2 cellular contexts compared by ENCODE assay signal in genomic region chr7:120615703-120616102, GRCh38.
TF ChIP-seq lines count a peak whose summit lies in the region.

No MANE protein-coding gene starts in this region.

TF ChIP-seq in GM23338, 12 proteins besides CTCF, POLR2A, EP300 and RAD21 (continued from another document):
- TF ChIP-seq, protein P1, sequence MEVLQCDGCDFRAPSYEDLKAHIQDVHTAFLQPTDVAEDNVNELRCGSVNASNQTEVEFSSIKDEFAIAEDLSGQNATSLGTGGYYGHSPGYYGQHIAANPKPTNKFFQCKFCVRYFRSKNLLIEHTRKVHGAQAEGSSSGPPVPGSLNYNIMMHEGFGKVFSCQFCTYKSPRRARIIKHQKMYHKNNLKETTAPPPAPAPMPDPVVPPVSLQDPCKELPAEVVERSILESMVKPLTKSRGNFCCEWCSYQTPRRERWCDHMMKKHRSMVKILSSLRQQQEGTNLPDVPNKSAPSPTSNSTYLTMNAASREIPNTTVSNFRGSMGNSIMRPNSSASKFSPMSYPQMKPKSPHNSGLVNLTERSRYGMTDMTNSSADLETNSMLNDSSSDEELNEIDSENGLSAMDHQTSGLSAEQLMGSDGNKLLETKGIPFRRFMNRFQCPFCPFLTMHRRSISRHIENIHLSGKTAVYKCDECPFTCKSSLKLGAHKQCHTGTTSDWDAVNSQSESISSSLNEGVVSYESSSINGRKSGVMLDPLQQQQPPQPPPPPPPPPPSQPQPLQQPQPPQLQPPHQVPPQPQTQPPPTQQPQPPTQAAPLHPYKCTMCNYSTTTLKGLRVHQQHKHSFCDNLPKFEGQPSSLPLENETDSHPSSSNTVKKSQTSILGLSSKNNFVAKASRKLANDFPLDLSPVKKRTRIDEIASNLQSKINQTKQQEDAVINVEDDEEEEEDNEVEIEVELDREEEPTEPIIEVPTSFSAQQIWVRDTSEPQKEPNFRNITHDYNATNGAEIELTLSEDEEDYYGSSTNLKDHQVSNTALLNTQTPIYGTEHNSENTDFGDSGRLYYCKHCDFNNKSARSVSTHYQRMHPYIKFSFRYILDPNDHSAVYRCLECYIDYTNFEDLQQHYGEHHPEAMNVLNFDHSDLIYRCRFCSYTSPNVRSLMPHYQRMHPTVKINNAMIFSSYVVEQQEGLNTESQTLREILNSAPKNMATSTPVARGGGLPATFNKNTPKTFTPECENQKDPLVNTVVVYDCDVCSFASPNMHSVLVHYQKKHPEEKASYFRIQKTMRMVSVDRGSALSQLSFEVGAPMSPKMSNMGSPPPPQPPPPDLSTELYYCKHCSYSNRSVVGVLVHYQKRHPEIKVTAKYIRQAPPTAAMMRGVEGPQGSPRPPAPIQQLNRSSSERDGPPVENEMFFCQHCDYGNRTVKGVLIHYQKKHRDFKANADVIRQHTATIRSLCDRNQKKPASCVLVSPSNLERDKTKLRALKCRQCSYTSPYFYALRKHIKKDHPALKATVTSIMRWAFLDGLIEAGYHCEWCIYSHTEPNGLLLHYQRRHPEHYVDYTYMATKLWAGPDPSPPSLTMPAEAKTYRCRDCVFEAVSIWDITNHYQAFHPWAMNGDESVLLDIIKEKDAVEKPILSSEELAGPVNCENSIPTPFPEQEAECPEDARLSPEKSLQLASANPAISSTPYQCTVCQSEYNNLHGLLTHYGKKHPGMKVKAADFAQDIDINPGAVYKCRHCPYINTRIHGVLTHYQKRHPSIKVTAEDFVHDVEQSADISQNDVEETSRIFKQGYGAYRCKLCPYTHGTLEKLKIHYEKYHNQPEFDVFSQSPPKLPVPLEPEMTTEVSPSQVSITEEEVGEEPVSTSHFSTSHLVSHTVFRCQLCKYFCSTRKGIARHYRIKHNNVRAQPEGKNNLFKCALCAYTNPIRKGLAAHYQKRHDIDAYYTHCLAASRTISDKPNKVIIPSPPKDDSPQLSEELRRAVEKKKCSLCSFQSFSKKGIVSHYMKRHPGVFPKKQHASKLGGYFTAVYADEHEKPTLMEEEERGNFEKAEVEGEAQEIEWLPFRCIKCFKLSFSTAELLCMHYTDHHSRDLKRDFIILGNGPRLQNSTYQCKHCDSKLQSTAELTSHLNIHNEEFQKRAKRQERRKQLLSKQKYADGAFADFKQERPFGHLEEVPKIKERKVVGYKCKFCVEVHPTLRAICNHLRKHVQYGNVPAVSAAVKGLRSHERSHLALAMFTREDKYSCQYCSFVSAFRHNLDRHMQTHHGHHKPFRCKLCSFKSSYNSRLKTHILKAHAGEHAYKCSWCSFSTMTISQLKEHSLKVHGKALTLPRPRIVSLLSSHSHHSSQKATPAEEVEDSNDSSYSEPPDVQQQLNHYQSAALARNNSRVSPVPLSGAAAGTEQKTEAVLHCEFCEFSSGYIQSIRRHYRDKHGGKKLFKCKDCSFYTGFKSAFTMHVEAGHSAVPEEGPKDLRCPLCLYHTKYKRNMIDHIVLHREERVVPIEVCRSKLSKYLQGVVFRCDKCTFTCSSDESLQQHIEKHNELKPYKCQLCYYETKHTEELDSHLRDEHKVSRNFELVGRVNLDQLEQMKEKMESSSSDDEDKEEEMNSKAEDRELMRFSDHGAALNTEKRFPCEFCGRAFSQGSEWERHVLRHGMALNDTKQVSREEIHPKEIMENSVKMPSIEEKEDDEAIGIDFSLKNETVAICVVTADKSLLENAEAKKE (CRISPR knock-in tag; IDR thresholded peaks at IDR 0.05) = no peak
- TF ChIP-seq NANOG (IDR thresholded peaks at IDR 0.05; ENCODE audit: borderline replicate concordance) = no peak
- TF ChIP-seq ZNF331 (CRISPR knock-in tag; IDR thresholded peaks at IDR 0.05; ENCODE audit: low read depth) = no peak
- no peak for TF ChIP-seq ZNF114 (CRISPR knock-in tag; IDR thresholded peaks at IDR 0.05)
- TF ChIP-seq JUNB (IDR thresholded peaks at IDR 0.05; ENCODE audit: unreplicated experiment) = no peak
- TF ChIP-seq ETS1 (IDR thresholded peaks at IDR 0.05) = no peak
- TF ChIP-seq EZH2 (IDR thresholded peaks at IDR 0.05; ENCODE audit: low read depth, unreplicated experiment) = no peak
- TF ChIP-seq CREB1 (CRISPR knock-in tag; IDR thresholded peaks at IDR 0.05; ENCODE audit: low read depth) = no peak
- TF ChIP-seq STAT1 (IDR thresholded peaks at IDR 0.05; ENCODE audit: unreplicated experiment) = no peak
- TF ChIP-seq, protein P2, sequence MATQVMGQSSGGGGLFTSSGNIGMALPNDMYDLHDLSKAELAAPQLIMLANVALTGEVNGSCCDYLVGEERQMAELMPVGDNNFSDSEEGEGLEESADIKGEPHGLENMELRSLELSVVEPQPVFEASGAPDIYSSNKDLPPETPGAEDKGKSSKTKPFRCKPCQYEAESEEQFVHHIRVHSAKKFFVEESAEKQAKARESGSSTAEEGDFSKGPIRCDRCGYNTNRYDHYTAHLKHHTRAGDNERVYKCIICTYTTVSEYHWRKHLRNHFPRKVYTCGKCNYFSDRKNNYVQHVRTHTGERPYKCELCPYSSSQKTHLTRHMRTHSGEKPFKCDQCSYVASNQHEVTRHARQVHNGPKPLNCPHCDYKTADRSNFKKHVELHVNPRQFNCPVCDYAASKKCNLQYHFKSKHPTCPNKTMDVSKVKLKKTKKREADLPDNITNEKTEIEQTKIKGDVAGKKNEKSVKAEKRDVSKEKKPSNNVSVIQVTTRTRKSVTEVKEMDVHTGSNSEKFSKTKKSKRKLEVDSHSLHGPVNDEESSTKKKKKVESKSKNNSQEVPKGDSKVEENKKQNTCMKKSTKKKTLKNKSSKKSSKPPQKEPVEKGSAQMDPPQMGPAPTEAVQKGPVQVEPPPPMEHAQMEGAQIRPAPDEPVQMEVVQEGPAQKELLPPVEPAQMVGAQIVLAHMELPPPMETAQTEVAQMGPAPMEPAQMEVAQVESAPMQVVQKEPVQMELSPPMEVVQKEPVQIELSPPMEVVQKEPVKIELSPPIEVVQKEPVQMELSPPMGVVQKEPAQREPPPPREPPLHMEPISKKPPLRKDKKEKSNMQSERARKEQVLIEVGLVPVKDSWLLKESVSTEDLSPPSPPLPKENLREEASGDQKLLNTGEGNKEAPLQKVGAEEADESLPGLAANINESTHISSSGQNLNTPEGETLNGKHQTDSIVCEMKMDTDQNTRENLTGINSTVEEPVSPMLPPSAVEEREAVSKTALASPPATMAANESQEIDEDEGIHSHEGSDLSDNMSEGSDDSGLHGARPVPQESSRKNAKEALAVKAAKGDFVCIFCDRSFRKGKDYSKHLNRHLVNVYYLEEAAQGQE (IDR thresholded peaks at IDR 0.05; ENCODE audit: unreplicated experiment) = no peak
- TF ChIP-seq EZH2phosphoT487 (IDR thresholded peaks at IDR 0.05; ENCODE audit: unreplicated experiment) = no peak

TF ChIP-seq in GM12878, 131 proteins besides CTCF, POLR2A, EP300 and RAD21 (continued from another document and continues in another):
- TF ChIP-seq ZBTB33 (IDR thresholded peaks at IDR 0.05) (no peak), E4F1 (IDR thresholded peaks at IDR 0.05; ENCODE audit: borderline replicate concordance, partially characterized antibody) (no peak), KLF5 (IDR thresholded peaks at IDR 0.05; ENCODE audit: partially characterized antibody) (no peak), RBBP5 (conservative IDR thresholded peaks at IDR 0.05) (no peak), CHD4 (IDR thresholded peaks at IDR 0.05) (no peak), CBX3 (IDR thresholded peaks at IDR 0.05; ENCODE audit: borderline replicate concordance, low read depth) (no peak), NR2C2 (IDR thresholded peaks at IDR 0.05; ENCODE audit: borderline replicate concordance, control insufficient read depth, insufficient read length, low read depth) (no peak), CREM (IDR thresholded peaks at IDR 0.05; ENCODE audit: low read depth) (no peak), ASH2L (IDR thresholded peaks at IDR 0.05; ENCODE audit: borderline replicate concordance, low read depth) (no peak), IRF4 (IDR thresholded peaks at IDR 0.05; ENCODE audit: low read depth, low read length) (no peak), RAD51 (IDR thresholded peaks at IDR 0.05) (no peak), ZNF384 (IDR thresholded peaks at IDR 0.05; ENCODE audit: borderline replicate concordance, low read depth, low read length) (no peak), IKZF2 (IDR thresholded peaks at IDR 0.05) (peak; percentile 56 to 60; a peak in 2 of 4 replicates), RELA (IDR thresholded peaks at IDR 0.05; ENCODE audit: borderline replicate concordance, partially characterized antibody) (no peak), ZZZ3 (IDR thresholded peaks at IDR 0.05; ENCODE audit: control insufficient read depth, insufficient read length, low read depth) (no peak), TCF12 (IDR thresholded peaks at IDR 0.05; ENCODE audit: low read depth, low read length) (no peak), ESRRA (IDR thresholded peaks at IDR 0.05; ENCODE audit: low read length) (no peak), MTA2 (IDR thresholded peaks at IDR 0.05; ENCODE audit: low read depth) (peak; percentile 50; the same call in 1 of the 2 replicates), ETV6 (conservative IDR thresholded peaks at IDR 0.05 in 1 of 2, IDR thresholded peaks at IDR 0.05 in 1 of 2; ENCODE audit: borderline replicate concordance in 1 of 2, low read depth in 1 of 2) (no peak), ATF3 (IDR thresholded peaks at IDR 0.05; ENCODE audit: borderline replicate concordance, extremely low read depth, low read depth, low read length) (no peak), SUPT20H (IDR thresholded peaks at IDR 0.05; ENCODE audit: borderline replicate concordance, control insufficient read depth, low read depth, low read length) (no peak), ZNF207 (IDR thresholded peaks at IDR 0.05; ENCODE audit: borderline replicate concordance) (no peak)
- TF ChIP-seq, protein P3, sequence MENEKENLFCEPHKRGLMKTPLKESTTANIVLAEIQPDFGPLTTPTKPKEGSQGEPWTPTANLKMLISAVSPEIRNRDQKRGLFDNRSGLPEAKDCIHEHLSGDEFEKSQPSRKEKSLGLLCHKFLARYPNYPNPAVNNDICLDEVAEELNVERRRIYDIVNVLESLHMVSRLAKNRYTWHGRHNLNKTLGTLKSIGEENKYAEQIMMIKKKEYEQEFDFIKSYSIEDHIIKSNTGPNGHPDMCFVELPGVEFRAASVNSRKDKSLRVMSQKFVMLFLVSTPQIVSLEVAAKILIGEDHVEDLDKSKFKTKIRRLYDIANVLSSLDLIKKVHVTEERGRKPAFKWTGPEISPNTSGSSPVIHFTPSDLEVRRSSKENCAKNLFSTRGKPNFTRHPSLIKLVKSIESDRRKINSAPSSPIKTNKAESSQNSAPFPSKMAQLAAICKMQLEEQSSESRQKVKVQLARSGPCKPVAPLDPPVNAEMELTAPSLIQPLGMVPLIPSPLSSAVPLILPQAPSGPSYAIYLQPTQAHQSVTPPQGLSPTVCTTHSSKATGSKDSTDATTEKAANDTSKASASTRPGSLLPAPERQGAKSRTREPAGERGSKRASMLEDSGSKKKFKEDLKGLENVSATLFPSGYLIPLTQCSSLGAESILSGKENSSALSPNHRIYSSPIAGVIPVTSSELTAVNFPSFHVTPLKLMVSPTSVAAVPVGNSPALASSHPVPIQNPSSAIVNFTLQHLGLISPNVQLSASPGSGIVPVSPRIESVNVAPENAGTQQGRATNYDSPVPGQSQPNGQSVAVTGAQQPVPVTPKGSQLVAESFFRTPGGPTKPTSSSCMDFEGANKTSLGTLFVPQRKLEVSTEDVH (IDR thresholded peaks at IDR 0.05; ENCODE audit: low read depth, partially characterized antibody) = no peak
- TF ChIP-seq, protein P4, sequence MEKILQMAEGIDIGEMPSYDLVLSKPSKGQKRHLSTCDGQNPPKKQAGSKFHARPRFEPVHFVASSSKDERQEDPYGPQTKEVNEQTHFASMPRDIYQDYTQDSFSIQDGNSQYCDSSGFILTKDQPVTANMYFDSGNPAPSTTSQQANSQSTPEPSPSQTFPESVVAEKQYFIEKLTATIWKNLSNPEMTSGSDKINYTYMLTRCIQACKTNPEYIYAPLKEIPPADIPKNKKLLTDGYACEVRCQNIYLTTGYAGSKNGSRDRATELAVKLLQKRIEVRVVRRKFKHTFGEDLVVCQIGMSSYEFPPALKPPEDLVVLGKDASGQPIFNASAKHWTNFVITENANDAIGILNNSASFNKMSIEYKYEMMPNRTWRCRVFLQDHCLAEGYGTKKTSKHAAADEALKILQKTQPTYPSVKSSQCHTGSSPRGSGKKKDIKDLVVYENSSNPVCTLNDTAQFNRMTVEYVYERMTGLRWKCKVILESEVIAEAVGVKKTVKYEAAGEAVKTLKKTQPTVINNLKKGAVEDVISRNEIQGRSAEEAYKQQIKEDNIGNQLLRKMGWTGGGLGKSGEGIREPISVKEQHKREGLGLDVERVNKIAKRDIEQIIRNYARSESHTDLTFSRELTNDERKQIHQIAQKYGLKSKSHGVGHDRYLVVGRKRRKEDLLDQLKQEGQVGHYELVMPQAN (conservative IDR thresholded peaks at IDR 0.05) = no peak
